Comparison of ENCODE assay signal across 8 cellular contexts in the genomic region with DNA sequence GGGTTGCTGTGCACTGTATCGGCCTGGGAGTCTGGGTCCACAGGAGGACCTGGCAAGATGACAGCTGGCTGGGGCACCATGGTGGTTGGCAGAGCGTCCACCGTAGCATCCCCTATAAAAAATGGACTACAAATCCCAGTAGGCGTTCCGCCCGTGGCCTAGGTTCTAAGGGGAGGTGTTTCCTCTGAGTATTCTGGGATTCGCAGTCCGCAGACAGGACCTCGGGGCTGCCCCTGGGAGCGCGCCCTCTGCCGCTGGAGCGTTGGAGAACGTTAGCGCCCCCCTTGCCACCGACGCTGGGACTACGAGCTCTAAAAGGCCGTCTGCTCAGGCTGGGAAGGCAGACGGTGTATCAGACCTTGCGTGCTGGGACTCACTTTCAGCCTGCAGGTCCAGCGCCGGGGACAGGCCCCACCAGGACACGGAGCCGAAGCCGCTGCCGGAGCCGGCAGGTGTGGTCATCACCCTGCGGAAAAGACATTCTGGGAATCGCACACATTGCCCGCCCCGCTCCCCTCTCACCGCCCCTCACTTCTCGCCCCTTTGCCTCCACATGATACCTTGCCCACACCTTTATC. TPM values are rescaled to one million over a fixed set of nuclear protein-coding genes. Genes with fewer than 3 reads are reported as not detected.
DNase-seq lines count a peak whose midpoint lies in the region; ATAC-seq, FAIRE-seq and TF ChIP-seq lines count a peak whose summit lies in the region.

No MANE protein-coding gene starts in this region.

- ATAC-seq in HG02970 (IDR thresholded peaks at IDR 0.05; ENCODE audit: low FRiP score, unreplicated experiment) (no peak), GM18861 (IDR thresholded peaks at IDR 0.05; ENCODE audit: unreplicated experiment) (no peak)

- no peaks in the 10 kb centered on the region for H3K36me3 ChIP-seq in HUES64 (ENCODE audit: insufficient read depth, low read length)
- H3K36me3 ChIP-seq in neural progenitor cell = no peaks in the 10 kb centered on the region

- H3K4me1 ChIP-seq in HUES64 (ENCODE audit: insufficient read depth, low read length) (no peaks in the 10 kb centered on the region), neural progenitor cell (peaks cover 4% of the 10 kb centered on the region)

- H3K9me3 Mint-ChIP-seq in activated T-helper 1 cell treated with anti-CD3 and anti-CD28 coated beads, Interleukin-12 subunit alpha, Interleukin-12 subunit beta, Interleukin-2, Interleukin-4 antibody, amounts not matched to agents 30 ng/mL and 10 ng/mL and 1 ng/mL, durations not matched to agents 14 hours and 24 hours and 36 hours = no peaks in the 10 kb centered on the region
- H3K9me3 Mint-ChIP-seq in neural progenitor cell = no peaks in the 10 kb centered on the region

- peak overlapping the region; percentile 84 for H3K4me3 Mint-ChIP-seq in activated T-helper 1 cell treated with anti-CD3 and anti-CD28 coated beads, Interleukin-12 subunit alpha, Interleukin-12 subunit beta, Interleukin-2, Interleukin-4 antibody, amounts not matched to agents 30 ng/mL and 10 ng/mL and 1 ng/mL, durations not matched to agents 14 hours and 24 hours and 36 hours
- H3K4me3 Mint-ChIP-seq in neural progenitor cell = peak overlapping the region; percentile 96

- no peaks in the 10 kb centered on the region for H3K79me2 ChIP-seq in neural progenitor cell (ENCODE audit: low read depth)

- H3K36me3 Mint-ChIP-seq in activated T-helper 1 cell treated with anti-CD3 and anti-CD28 coated beads, Interleukin-12 subunit alpha, Interleukin-12 subunit beta, Interleukin-2, Interleukin-4 antibody, amounts not matched to agents 30 ng/mL and 10 ng/mL and 1 ng/mL, durations not matched to agents 14 hours and 24 hours and 36 hours (ENCODE audit: low read depth) = no peaks in the 10 kb centered on the region
- H3K36me3 Mint-ChIP-seq in neural progenitor cell = no peaks in the 10 kb centered on the region

- H3K27ac ChIP-seq in HUES64 (ENCODE audit: low read depth, low read length) = no peak overlapping the region
- no peak overlapping the region for H3K27ac ChIP-seq in neural progenitor cell

- no peaks in the 10 kb centered on the region for H4K20me1 ChIP-seq in neural progenitor cell (ENCODE audit: low read depth)

- peaks cover 12% of the 10 kb centered on the region for H3K4me1 Mint-ChIP-seq in activated T-helper 1 cell treated with anti-CD3 and anti-CD28 coated beads, Interleukin-12 subunit alpha, Interleukin-12 subunit beta, Interleukin-2, Interleukin-4 antibody, amounts not matched to agents 30 ng/mL and 10 ng/mL and 1 ng/mL, durations not matched to agents 14 hours and 24 hours and 36 hours (ENCODE audit: low read depth)
- H3K4me1 Mint-ChIP-seq in neural progenitor cell = peaks cover 13% of the 10 kb centered on the region

- 3% methylated on average over 34 of the region's 34 CpGs for WGBS in HUES64

- DNase-seq in NOMO-1 treated with DMSO at 0.1 percent for 48 hours (lab: John Stamatoyannopoulos, UW; ENCODE audit: unreplicated experiment) (peak; percentile 89), foreskin fibroblast (peak; percentile 74 to 89), neural progenitor cell (ENCODE audit: low spot score) (peak; percentile 97)
- no peak for DNase-seq in activated T-helper 1 cell treated with anti-CD3 and anti-CD28 coated beads, Interleukin-12 subunit alpha, Interleukin-12 subunit beta, Interleukin-2, Interleukin-4 antibody, amounts not matched to agents 30 ng/mL and 10 ng/mL and 1 ng/mL, durations not matched to agents 14 hours and 24 hours and 36 hours (ENCODE audit: low spot score)

- H3K27me3 ChIP-seq in HUES64 (ENCODE audit: insufficient read depth, low read length) (peaks cover 31% of the 10 kb centered on the region), neural progenitor cell (peaks cover 56% of the 10 kb centered on the region)

- TF ChIP-seq CTCF in foreskin fibroblast (IDR thresholded peaks at IDR 0.05; ENCODE audit: low read depth, low read length) (peak; percentile 76), neural progenitor cell (IDR thresholded peaks at IDR 0.05) (peak; percentile 86)

- peaks cover 54% of the 10 kb centered on the region for H3K27me3 Mint-ChIP-seq in activated T-helper 1 cell treated with anti-CD3 and anti-CD28 coated beads, Interleukin-12 subunit alpha, Interleukin-12 subunit beta, Interleukin-2, Interleukin-4 antibody, amounts not matched to agents 30 ng/mL and 10 ng/mL and 1 ng/mL, durations not matched to agents 14 hours and 24 hours and 36 hours (ENCODE audit: insufficient read depth)
- peaks cover 22% of the 10 kb centered on the region for H3K27me3 Mint-ChIP-seq in neural progenitor cell (ENCODE audit: insufficient read depth, low read depth)

- intact Hi-C loops in activated T-helper 1 cell treated with anti-CD3 and anti-CD28 coated beads, Interleukin-12 subunit alpha, Interleukin-12 subunit beta, Interleukin-2, Interleukin-4 antibody, amounts not matched to agents 30 ng/mL and 10 ng/mL and 1 ng/mL, durations not matched to agents 14 hours and 24 hours and 36 hours (cut with micrococcal nuclease) = loop anchor here (1.0 to 2.0 kb wide), 6 partner anchors 49 to 699 kb away; partner anchors contain the start of genes KMT5C and PPP1R12C

- no peaks in the 10 kb centered on the region for H3F3A ChIP-seq in neural progenitor cell (ENCODE audit: low read depth)

- H3K27ac Mint-ChIP-seq in activated T-helper 1 cell treated with anti-CD3 and anti-CD28 coated beads, Interleukin-12 subunit alpha, Interleukin-12 subunit beta, Interleukin-2, Interleukin-4 antibody, amounts not matched to agents 30 ng/mL and 10 ng/mL and 1 ng/mL, durations not matched to agents 14 hours and 24 hours and 36 hours = peak overlapping the region; percentile 32
- H3K27ac Mint-ChIP-seq in neural progenitor cell = no peak overlapping the region

- H2AFZ ChIP-seq in neural progenitor cell (replicated peaks) = peak overlapping the region; percentile 84

- FAIRE-seq in G401.6 (lab: Jason Lieb, UNC) = peak; percentile 79

- H3K9me3 ChIP-seq in HUES64 (ENCODE audit: insufficient read depth, low read depth, low read length) (no peaks in the 10 kb centered on the region), neural progenitor cell (ENCODE audit: low read depth) (no peaks in the 10 kb centered on the region)

- H3K9ac ChIP-seq in HUES64 (ENCODE audit: low read depth, low read length) (no peak overlapping the region), neural progenitor cell (no peak overlapping the region)

- H3K4me2 ChIP-seq in neural progenitor cell = peak overlapping the region; percentile 80

- H3K4me3 ChIP-seq in HUES64 (ENCODE audit: low read length) (peak overlapping the region; percentile 57), foreskin fibroblast (ENCODE audit: low read depth in 1 of 2, low read length in 2 of 2) (peak overlapping the region; percentile 53 to 65), neural progenitor cell (peak overlapping the region; percentile 63)

RNA-seq across cellular contexts. Expression of gene DNAAF3, which starts 0.4 kb away (rescaled TPM):
- polyA plus RNA-seq in HUES64 (2013, experiment 1 of 2) = 4.2 TPM
- polyA plus RNA-seq in HUES64 (2013, experiment 2 of 2) = 6.4 TPM
- 0.36 TPM in 1 of 2 replicates, not detected in the other for total RNA-seq in activated T-helper 1 cell treated with anti-CD3 and anti-CD28 coated beads, Interleukin-12 subunit alpha, Interleukin-12 subunit beta, Interleukin-2, Interleukin-4 antibody, amounts not matched to agents 30 ng/mL and 10 ng/mL and 1 ng/mL, durations not matched to agents 14 hours and 24 hours and 36 hours
- total RNA-seq in neural progenitor cell (ENCODE audit: low replicate concordance) = 9.1 and 12.0 TPM in 2 replicates

RNA-seq across cellular contexts. Expression of gene TNNI3, which starts 8.5 kb away (rescaled TPM):
- polyA plus RNA-seq in HUES64 (2013, experiment 1 of 2) = 11.6 TPM
- 20.9 TPM for polyA plus RNA-seq in HUES64 (2013, experiment 2 of 2)
- total RNA-seq in activated T-helper 1 cell treated with anti-CD3 and anti-CD28 coated beads, Interleukin-12 subunit alpha, Interleukin-12 subunit beta, Interleukin-2, Interleukin-4 antibody, amounts not matched to agents 30 ng/mL and 10 ng/mL and 1 ng/mL, durations not matched to agents 14 hours and 24 hours and 36 hours = not detected in 2 replicates
- 22.2 and 41.0 TPM in 2 replicates for total RNA-seq in neural progenitor cell (ENCODE audit: low replicate concordance)

RNA-seq across cellular contexts. Expression of gene SYT5, which starts 14.0 kb away (rescaled TPM):
- polyA plus RNA-seq in HUES64 (2013, experiment 1 of 2) = 0.95 TPM
- polyA plus RNA-seq in HUES64 (2013, experiment 2 of 2) = 0.57 TPM
- not detected in 2 replicates for total RNA-seq in activated T-helper 1 cell treated with anti-CD3 and anti-CD28 coated beads, Interleukin-12 subunit alpha, Interleukin-12 subunit beta, Interleukin-2, Interleukin-4 antibody, amounts not matched to agents 30 ng/mL and 10 ng/mL and 1 ng/mL, durations not matched to agents 14 hours and 24 hours and 36 hours
- 0.22 TPM in 1 of 2 replicates, not detected in the other for total RNA-seq in neural progenitor cell (ENCODE audit: low replicate concordance)

RNA-seq across cellular contexts. Expression of gene TNNT1, which starts 17.0 kb away (rescaled TPM):
- polyA plus RNA-seq in HUES64 (2013, experiment 1 of 2) = 87.2 TPM
- polyA plus RNA-seq in HUES64 (2013, experiment 2 of 2) = 104 TPM
- not detected in 2 replicates for total RNA-seq in activated T-helper 1 cell treated with anti-CD3 and anti-CD28 coated beads, Interleukin-12 subunit alpha, Interleukin-12 subunit beta, Interleukin-2, Interleukin-4 antibody, amounts not matched to agents 30 ng/mL and 10 ng/mL and 1 ng/mL, durations not matched to agents 14 hours and 24 hours and 36 hours
- 74.1 and 121 TPM in 2 replicates for total RNA-seq in neural progenitor cell (ENCODE audit: low replicate concordance)

RNA-seq across cellular contexts. Expression of gene PTPRH, which starts 43.3 kb away (rescaled TPM):
- 0.70 TPM for polyA plus RNA-seq in HUES64 (2013, experiment 1 of 2)
- 0.76 TPM for polyA plus RNA-seq in HUES64 (2013, experiment 2 of 2)
- 0.16 TPM in 1 of 2 replicates, not detected in the other for total RNA-seq in activated T-helper 1 cell treated with anti-CD3 and anti-CD28 coated beads, Interleukin-12 subunit alpha, Interleukin-12 subunit beta, Interleukin-2, Interleukin-4 antibody, amounts not matched to agents 30 ng/mL and 10 ng/mL and 1 ng/mL, durations not matched to agents 14 hours and 24 hours and 36 hours
- total RNA-seq in neural progenitor cell (ENCODE audit: low replicate concordance) = not detected in 2 replicates

Comparison
In these comparisons a context has a peak if more than half of its experiments do, and no peak if none do; other contexts are left out.
1. RNA of gene TNNI3, which starts 8.5 kb away (total RNA-seq): 22.2 to 41.0 TPM in neural progenitor cell; not detected in activated T-helper 1 cell treated with anti-CD3 and anti-CD28 coated beads, Interleukin-12 subunit alpha, Interleukin-12 subunit beta, Interleukin-2, Interleukin-4 antibody, amounts not matched to agents 30 ng/mL and 10 ng/mL and 1 ng/mL, durations not matched to agents 14 hours and 24 hours and 36 hours; every median in the first group is over 10 times any median in the second.
2. Peak in every context shown above with its lines, with median percentiles within 50 percentile points of each other: H3K4me3 ChIP-seq.